ENCODE assay signal across 21 cellular contexts in the genomic region with DNA sequence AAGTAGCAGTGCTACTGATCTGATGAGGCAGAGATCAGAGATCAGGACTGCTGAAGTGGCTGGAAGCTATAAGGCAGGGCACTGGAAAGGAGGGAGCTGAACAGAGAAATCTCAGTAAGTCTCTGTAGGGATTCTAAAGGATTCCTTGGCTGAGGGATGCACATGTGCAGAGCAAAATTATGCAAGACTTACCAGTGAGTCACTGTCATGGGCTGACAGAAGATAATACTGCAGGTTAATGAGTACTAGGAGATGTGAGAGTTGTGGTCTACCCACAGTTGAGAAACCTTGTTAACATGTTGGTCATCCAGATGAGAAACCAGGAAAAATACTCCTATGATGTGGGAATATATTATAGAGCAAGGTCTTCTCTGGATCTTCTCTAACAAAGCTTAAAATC.
A peak's percentile ranks its signal among the peaks of the same experiment; 100 is the strongest.
DNase-seq lines count a peak whose midpoint lies in the region; ATAC-seq, FAIRE-seq and TF ChIP-seq lines count a peak whose summit lies in the region.
"Had no signal": no experiment of that assay in that cellular context is flagged by ENCODE, and none has a peak within 500 bp of the region (broad histone marks: within the 10 kb centered on the region; RNA-seq: fewer than 3 reads in every experiment).

No MANE protein-coding gene starts in this region.

- no peak for TF ChIP-seq CTCF in A673 (conservative IDR thresholded peaks at IDR 0.05; ENCODE audit: low read depth, low read length)
- no peak for TF ChIP-seq CTCF in bronchial epithelial cell (IDR thresholded peaks at IDR 0.05; ENCODE audit: insufficient read depth, low read length, severe bottlenecking)

- H3K4me3 ChIP-seq in A673 (ENCODE audit: low read depth, low read length, poor library complexity, severe bottlenecking) (no peak overlapping the region), bronchial epithelial cell (ENCODE audit: low read depth, low read length) (no peak overlapping the region)
- H3K4me3 ChIP-seq: K562 had no signal

- DNase-seq in A673 (ENCODE audit: low spot score) (peak; percentile 10), HuH-7 (ENCODE audit: low spot score) (peak; percentile 6), bronchial epithelial cell (ENCODE audit: low read depth) (peak; percentile 36), kidney glomerular epithelial cell (lab: John Stamatoyannopoulos, UW) (peak; percentile 98), amygdala (lab: John Stamatoyannopoulos, UW) (no peak), HUDEP-2 (lab: John Stamatoyannopoulos, UW; ENCODE audit: unreplicated experiment in 76 of 76) (no peak), cerebellum (ENCODE audit: low spot score) (no peak)
- DNase-seq: activated CD4-positive, CD25-positive, alpha-beta regulatory T cell; activated CD8-positive, alpha-beta T cell treated with anti-CD3 and anti-CD28 coated beads for 36 hours; activated naive CD4-positive, alpha-beta T cell treated with anti-CD3 and anti-CD28 coated beads, Interleukin-2, amount 10 ng/mL, durations not matched to agents 7 days and 5 days; activated T-cell treated with anti-CD3 and anti-CD28 coated beads, Interleukin-2, amount 50 U/mL, for 24 hours; DMS79; foreskin melanocyte; NCI-H1105 treated with DMSO at 0.1 percent for 48 hours; NCI-H748 treated with DMSO at 0.1 percent for 48 hours; OCI-M1; stimulated activated CD4-positive, alpha-beta T cell treated with anti-CD3 and anti-CD28 coated beads, Interleukin-12 subunit alpha, Interleukin-12 subunit beta, amount 100 ng/mL, for 4 hours; stimulated activated CD8-positive, alpha-beta memory T cell treated with anti-CD3 and anti-CD28 coated beads, Interleukin-4, amount 100 ng/mL, for 48 hours; substantia nigra had no signal

- FAIRE-seq in bronchial epithelial cell (lab: Jason Lieb, UNC) = no peak
- FAIRE-seq: K562 had no signal

- no peaks in the 10 kb centered on the region for H3K36me3 ChIP-seq in A673 (ENCODE audit: insufficient read depth, low read length, poor library complexity, severe bottlenecking)
- no peaks in the 10 kb centered on the region for H3K36me3 ChIP-seq in bronchial epithelial cell (ENCODE audit: control insufficient read depth, insufficient read depth, low read length)

- CTCF ChIA-PET in A673 (lab: Charles Lee) = no interaction called here

- no peak overlapping the region for H3K27ac ChIP-seq in A673 (ENCODE audit: low read depth, low read length, poor library complexity, severe bottlenecking)

- no TSS peak for BruUV-seq in A673 (replicated peaks; lab: Mats Ljungman, UMichigan)

- no peaks in the 10 kb centered on the region for H3K9me3 ChIP-seq in A673 (ENCODE audit: low read depth, low read length, poor library complexity, severe bottlenecking)

- no peaks in the 10 kb centered on the region for H3K4me1 ChIP-seq in A673 (ENCODE audit: insufficient read depth, low read length, poor library complexity, severe bottlenecking)

- no peaks in the 10 kb centered on the region for H3K27me3 ChIP-seq in A673 (replicated peaks; ENCODE audit: insufficient read depth, low read depth, low read length, poor library complexity)
- no peaks in the 10 kb centered on the region for H3K27me3 ChIP-seq in bronchial epithelial cell (ENCODE audit: control insufficient read depth, insufficient read depth, low read length)

- ATAC-seq in GM21723 (IDR thresholded peaks at IDR 0.05; ENCODE audit: unreplicated experiment) = no peak
- ATAC-seq: activated CD8-positive, alpha-beta T cell treated with anti-CD3 and anti-CD28 coated beads for 36 hours; K562 had no signal

- intact Hi-C loops in A673 (cut with micrococcal nuclease; ENCODE audit: unreplicated experiment) = no loop called here

- POLR2A ChIA-PET in A673 (lab: Charles Lee; ENCODE audit: low non-redundant PET) = no interaction called here

Comparison
In these comparisons a context has a peak if more than half of its experiments do, and no peak if none do; other contexts are left out.
1. DNase-seq: peak in A673 (single experiment), HuH-7 (single experiment), bronchial epithelial cell (single experiment) and kidney glomerular epithelial cell (single experiment); none in amygdala (0 of 56), HUDEP-2 (0 of 76) and cerebellum (single experiment).